8 cellular contexts compared by ENCODE assay signal in genomic region chr7:37284805-37285211, GRCh38.
DNase-seq lines count a peak whose midpoint lies in the region; ATAC-seq and TF ChIP-seq lines count a peak whose summit lies in the region.

No MANE protein-coding gene starts in this region.

- ATAC-seq in heart right ventricle (peak in 6 of 8 donors; percentile 14 to 67 (median 52)), GM21367 (IDR thresholded peaks at IDR 0.05; ENCODE audit: unreplicated experiment) (no peak)

- WGBS in heart right ventricle, 2 donors: 60 to 70% methylated on average over 6 of the region's 6 CpGs

- peaks cover 4 to 78% (median 55%) of the 10 kb centered on the region in 9 donors for H3K4me1 ChIP-seq in heart right ventricle

- no peaks in the 10 kb centered on the region for H3K36me3 ChIP-seq in heart right ventricle

- intact Hi-C loops in heart right ventricle (cut with DNase I): loop anchor here in 9 of 10 donors (1.0 to 10.0 kb wide), 12 partner anchors 67 to 227 kb away; partner anchors contain the start of gene ELMO1 (in 6 of the 9)

- no peaks in the 10 kb centered on the region for H3K27me3 ChIP-seq in heart right ventricle

- no peak overlapping the region for H3K4me3 ChIP-seq in GM12875 (ENCODE audit: low read depth, low read length)
- no peak overlapping the region for H3K4me3 ChIP-seq in heart right ventricle
- no peak overlapping the region for H3K4me3 ChIP-seq in foreskin fibroblast (ENCODE audit: low read depth in 1 of 2, low read length in 2 of 2)

- TF ChIP-seq CTCF in 22Rv1 (IDR thresholded peaks at IDR 0.05): peak; percentile 99
- peak; percentile 82 for TF ChIP-seq CTCF in GM12875 (IDR thresholded peaks at IDR 0.05; ENCODE audit: borderline replicate concordance, insufficient read depth, low read depth, low read length)
- peak; percentile 59 to 84 (median 77) for TF ChIP-seq CTCF in heart right ventricle (IDR thresholded peaks at IDR 0.05)
- TF ChIP-seq CTCF in foreskin fibroblast (IDR thresholded peaks at IDR 0.05; ENCODE audit: low read depth, low read length): no peak

- DNase-seq in NCI-H748 (lab: John Stamatoyannopoulos, UW; ENCODE audit: unreplicated experiment): peak; percentile 58
- peak; percentile 79 for DNase-seq in activated effector memory CD4-positive, alpha-beta T cell treated with anti-CD3 and anti-CD28 coated beads, Interleukin-2, amount 50 U/mL, for 16 hours
- DNase-seq in heart right ventricle: peak; percentile 54 to 61
- peak; percentile 13 for DNase-seq in pulmonary artery endothelial cell (ENCODE audit: low read depth, low spot score)
- no peak for DNase-seq in foreskin fibroblast

- H3K9me3 ChIP-seq in heart right ventricle: peaks cover 0 to 1% (median 0%) of the 10 kb centered on the region in 11 donors

- H3K27ac ChIP-seq in 22Rv1 (no peak overlapping the region), heart right ventricle (peak overlapping the region in 7 of 10 donors; percentile 13 to 45 (median 19))

Comparison
In these comparisons a context has a peak if more than half of its experiments do, and no peak if none do; other contexts are left out.
1. DNase-seq: peak in NCI-H748 (single experiment), activated effector memory CD4-positive, alpha-beta T cell treated with anti-CD3 and anti-CD28 coated beads, Interleukin-2, amount 50 U/mL, for 16 hours (single experiment), heart right ventricle (2 of 2) and pulmonary artery endothelial cell (single experiment); none in foreskin fibroblast (0 of 2).